27 cellular contexts compared by ENCODE assay signal in the genomic region with DNA sequence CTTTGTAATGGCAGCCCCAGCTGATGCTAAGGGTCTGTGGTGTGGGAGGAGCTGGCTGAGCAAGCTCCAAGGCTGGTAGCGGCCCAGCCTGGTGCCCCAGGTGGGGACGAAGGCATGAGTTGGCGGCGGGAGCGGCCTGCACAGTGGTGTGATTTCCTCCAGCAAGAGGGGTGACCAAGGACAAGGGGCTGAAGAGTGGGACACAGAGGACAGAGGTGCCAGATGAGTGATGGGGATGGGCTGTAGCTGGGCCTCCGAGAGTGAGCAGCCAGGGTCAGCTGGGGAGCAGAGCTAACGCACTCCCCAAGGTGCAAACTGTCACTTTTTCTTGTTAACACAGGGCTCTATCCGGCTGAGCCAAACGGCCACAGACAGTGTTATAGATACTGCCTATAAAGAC.
"Had no signal": no experiment of that assay in that cellular context is flagged by ENCODE, and none has a peak within 500 bp of the region (broad histone marks: within the 10 kb centered on the region; RNA-seq: fewer than 3 reads in every experiment).

No MANE protein-coding gene starts in this region.

- DNase-seq: activated B cell treated with CpG ODN at 0.5 μM for 24 hours; activated CD4-positive, alpha-beta T cell treated with anti-CD3 and anti-CD28 coated beads for 48 hours; activated CD4-positive, alpha-beta T cell treated with anti-CD3 and anti-CD28 coated beads, Interleukin-2, amount 50 U/mL, for 1 hour; activated CD4-positive, alpha-beta T cell treated with anti-CD3 and anti-CD28 coated beads, Interleukin-2, amount 50 U/mL, for 48 hours; activated CD8-positive, alpha-beta memory T cell treated with anti-CD3 and anti-CD28 coated beads for 24 hours; activated CD8-positive, alpha-beta T cell treated with anti-CD3 and anti-CD28 coated beads for 36 hours; activated effector memory CD4-positive, alpha-beta T cell treated with anti-CD3 and anti-CD28 coated beads, Interleukin-2, amount 50 U/mL, for 16 hours; activated naive CD4-positive, alpha-beta T cell treated with anti-CD3 and anti-CD28 coated beads for 36 hours; activated naive CD8-positive, alpha-beta T cell treated with anti-CD3 and anti-CD28 coated beads for 36 hours; activated naive CD8-positive, alpha-beta T cell treated with anti-CD3 and anti-CD28 coated beads, Interleukin-2, amount 50 U/mL, for 24 hours; activated T-cell treated with anti-CD3 and anti-CD28 coated beads, Interleukin-2, amount 50 U/mL, for 4 hours; adrenal gland; amygdala; central memory CD4-positive, alpha-beta T cell; cerebellar nuclear complex; colonic mucosa; effector CD8-positive, alpha-beta T cell; foreskin fibroblast had no signal

- H3K4me1 Mint-ChIP-seq: activated B cell treated with CpG ODN at 0.5 μM for 24 hours; activated naive CD4-positive, alpha-beta T cell treated with anti-CD3 and anti-CD28 coated beads, Interleukin-2, amount 50 U/mL, for 24 hours; activated naive CD8-positive, alpha-beta T cell treated with anti-CD3 and anti-CD28 coated beads for 36 hours; activated naive CD8-positive, alpha-beta T cell treated with anti-CD3 and anti-CD28 coated beads, Interleukin-2, amount 50 U/mL, for 24 hours; activated T-helper 17 cell treated with anti-CD3 and anti-CD28 coated beads, Interleukin-2, amount 50 U/mL, for 72 hours; brain had no signal

- H3K27me3 ChIP-seq: adrenal gland, ascending aorta, colonic mucosa had no signal

- H3K9me3 ChIP-seq: adrenal gland, ascending aorta, breast epithelium, colonic mucosa had no signal

- H3K4me3 Mint-ChIP-seq: activated B cell treated with CpG ODN at 0.5 μM for 24 hours; activated CD8-positive, alpha-beta T cell treated with anti-CD3 and anti-CD28 coated beads for 36 hours; activated naive CD4-positive, alpha-beta T cell treated with anti-CD3 and anti-CD28 coated beads for 36 hours; activated naive CD4-positive, alpha-beta T cell treated with anti-CD3 and anti-CD28 coated beads, Interleukin-2, amount 50 U/mL, for 24 hours; activated naive CD8-positive, alpha-beta T cell treated with anti-CD3 and anti-CD28 coated beads for 36 hours; activated naive CD8-positive, alpha-beta T cell treated with anti-CD3 and anti-CD28 coated beads, Interleukin-2, amount 50 U/mL, for 24 hours; activated T-cell treated with anti-CD3 and anti-CD28 coated beads, Interleukin-2, amount 50 U/mL, for 4 hours; activated T-helper 17 cell treated with anti-CD3 and anti-CD28 coated beads, Interleukin-2, amount 50 U/mL, for 72 hours; brain had no signal

- H3K36me3 ChIP-seq: adrenal gland, ascending aorta, breast epithelium, cardiac muscle cell, colonic mucosa had no signal

- H3K36me3 Mint-ChIP-seq: activated naive CD4-positive, alpha-beta T cell treated with anti-CD3 and anti-CD28 coated beads, Interleukin-2, amount 50 U/mL, for 24 hours; activated naive CD8-positive, alpha-beta T cell treated with anti-CD3 and anti-CD28 coated beads for 36 hours; brain had no signal

- H3K4me3 ChIP-seq: adrenal gland, ascending aorta, breast epithelium, cardiac muscle cell, colonic mucosa had no signal

- H3K4me1 ChIP-seq: adrenal gland, ascending aorta, breast epithelium, colonic mucosa had no signal

- H3K27ac ChIP-seq: adrenal gland, ascending aorta, breast epithelium, cardiac muscle cell, colonic mucosa, epithelial cell of prostate, VCaP had no signal

- H3K27ac Mint-ChIP-seq: activated B cell treated with CpG ODN at 0.5 μM for 24 hours; activated CD8-positive, alpha-beta T cell treated with anti-CD3 and anti-CD28 coated beads for 36 hours; activated naive CD4-positive, alpha-beta T cell treated with anti-CD3 and anti-CD28 coated beads for 36 hours; activated naive CD8-positive, alpha-beta T cell treated with anti-CD3 and anti-CD28 coated beads for 36 hours; activated naive CD8-positive, alpha-beta T cell treated with anti-CD3 and anti-CD28 coated beads, Interleukin-2, amount 50 U/mL, for 24 hours; activated T-helper 17 cell treated with anti-CD3 and anti-CD28 coated beads, Interleukin-2, amount 50 U/mL, for 72 hours had no signal

- H3K27me3 Mint-ChIP-seq: activated CD8-positive, alpha-beta T cell treated with anti-CD3 and anti-CD28 coated beads for 36 hours; activated naive CD4-positive, alpha-beta T cell treated with anti-CD3 and anti-CD28 coated beads, Interleukin-2, amount 50 U/mL, for 24 hours; activated naive CD8-positive, alpha-beta T cell treated with anti-CD3 and anti-CD28 coated beads for 36 hours; activated naive CD8-positive, alpha-beta T cell treated with anti-CD3 and anti-CD28 coated beads, Interleukin-2, amount 50 U/mL, for 24 hours; brain had no signal

- H3K9me3 Mint-ChIP-seq: activated B cell treated with CpG ODN at 0.5 μM for 24 hours; activated CD8-positive, alpha-beta T cell treated with anti-CD3 and anti-CD28 coated beads for 36 hours; activated naive CD4-positive, alpha-beta T cell treated with anti-CD3 and anti-CD28 coated beads for 36 hours; activated naive CD4-positive, alpha-beta T cell treated with anti-CD3 and anti-CD28 coated beads, Interleukin-2, amount 50 U/mL, for 24 hours; activated naive CD8-positive, alpha-beta T cell treated with anti-CD3 and anti-CD28 coated beads for 36 hours; activated naive CD8-positive, alpha-beta T cell treated with anti-CD3 and anti-CD28 coated beads, Interleukin-2, amount 50 U/mL, for 24 hours; activated T-cell treated with anti-CD3 and anti-CD28 coated beads, Interleukin-2, amount 50 U/mL, for 4 hours; activated T-helper 17 cell treated with anti-CD3 and anti-CD28 coated beads, Interleukin-2, amount 50 U/mL, for 72 hours; brain had no signal

- ATAC-seq: activated CD4-positive, CD25-positive, alpha-beta regulatory T cell treated with anti-CD3 and anti-CD28 coated beads, Interleukin-2, amount 50 U/mL, for 24 hours; activated CD8-positive, alpha-beta T cell treated with anti-CD3 and anti-CD28 coated beads for 36 hours; activated naive CD8-positive, alpha-beta T cell treated with anti-CD3 and anti-CD28 coated beads, Interleukin-2, amount 50 U/mL, for 24 hours; activated T-cell treated with anti-CD3 and anti-CD28 coated beads, Interleukin-2, amount 50 U/mL, for 4 hours; activated T-helper 17 cell treated with anti-CD3 and anti-CD28 coated beads, Interleukin-2, amount 50 U/mL, for 72 hours had no signal
